In the genomic region with DNA sequence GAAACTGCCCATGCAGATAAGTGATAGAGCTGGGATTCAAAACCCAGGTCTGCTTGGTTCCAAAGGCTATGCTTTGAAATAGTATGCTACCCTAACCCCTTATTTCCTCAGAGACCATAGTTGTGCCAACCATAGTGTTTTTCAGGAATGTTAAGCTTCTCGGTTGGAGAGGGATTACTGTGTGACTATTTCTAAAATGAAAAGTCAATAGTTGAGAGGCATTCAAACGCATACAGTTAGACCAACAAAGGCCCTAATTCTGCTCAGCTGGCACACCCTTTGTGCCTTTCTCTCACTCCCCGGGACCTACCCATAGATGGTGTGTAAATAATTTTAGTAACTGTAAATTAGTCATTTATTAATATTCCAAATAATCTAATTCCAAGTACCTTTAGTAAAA, we compare ENCODE assay signal across 16 cellular contexts.
A peak's percentile ranks its signal among the peaks of the same experiment; 100 is the strongest.
DNase-seq lines count a peak whose midpoint lies in the region; ATAC-seq and TF ChIP-seq lines count a peak whose summit lies in the region.
"Had no signal": no experiment of that assay in that cellular context is flagged by ENCODE, and none has a peak within 500 bp of the region (broad histone marks: within the 10 kb centered on the region; RNA-seq: fewer than 3 reads in every experiment).

No MANE protein-coding gene starts in this region.

- H3K4me1 Mint-ChIP-seq in brain (peaks cover 62% of the 10 kb centered on the region), neural progenitor cell (peaks cover 50% of the 10 kb centered on the region)
- H3K4me1 Mint-ChIP-seq in stimulated activated effector memory CD8-positive, alpha-beta T cell treated with anti-CD3 and anti-CD28 coated beads, Interleukin-12 subunit alpha, Interleukin-12 subunit beta, amount 100 ng/mL, for 72 hours: no peaks in the 10 kb centered on the region
- H3K4me1 Mint-ChIP-seq: IgD-negative memory B cell had no signal

- no peak overlapping the region for H3K4me3 ChIP-seq in neural progenitor cell
- no peak overlapping the region for H3K4me3 ChIP-seq in brain microvascular endothelial cell (ENCODE audit: low read depth, low read length)
- H3K4me3 ChIP-seq: A549; BLaER1 treated with 17β-estradiol and CSF1 and Interleukin-3, amounts not matched to agents 10 nM and 100 nM; HAP-1 had no signal

- H3K9ac ChIP-seq in neural progenitor cell: no peak overlapping the region
- H3K9ac ChIP-seq: BLaER1 treated with 17β-estradiol and CSF1 and Interleukin-3, amounts not matched to agents 10 nM and 100 nM had no signal

- H2AFZ ChIP-seq in neural progenitor cell (replicated peaks): no peak overlapping the region

- DNase-seq in NCI-H146 (lab: John Stamatoyannopoulos, UW) (peak; percentile 8), NCI-H146 treated with DMSO at 0.1 percent for 48 hours (lab: John Stamatoyannopoulos, UW; ENCODE audit: unreplicated experiment) (no peak), neural progenitor cell (ENCODE audit: low spot score) (peak; percentile 74), NCI-H226 (no peak), brain microvascular endothelial cell (no peak)
- no peak for DNase-seq in stimulated activated effector memory CD8-positive, alpha-beta T cell treated with anti-CD3 and anti-CD28 coated beads, Interleukin-12 subunit alpha, Interleukin-12 subunit beta, amount 100 ng/mL, for 72 hours (ENCODE audit: low spot score in 2 of 2)
- DNase-seq: Calu3; CD8-positive, alpha-beta T cell; DMS79 treated with DMSO at 0.1 percent for 48 hours; GF-D8 had no signal

- in situ Hi-C loops in brain microvascular endothelial cell (cut with HindIII; ENCODE audit: low pct_ligation_motif_present, low sequenced_read_pairs): no loop called here

- no peaks in the 10 kb centered on the region for H3K79me2 ChIP-seq in neural progenitor cell (ENCODE audit: low read depth)

- no peaks in the 10 kb centered on the region for H4K20me1 ChIP-seq in neural progenitor cell (ENCODE audit: low read depth)
- H4K20me1 ChIP-seq: BLaER1 treated with 17β-estradiol and CSF1 and Interleukin-3, amounts not matched to agents 10 nM and 100 nM had no signal

- H3K27ac Mint-ChIP-seq in brain: peak overlapping the region in 3 of 5 experiments; percentile 59 to 64 (median 63)
- peak overlapping the region; percentile 80 for H3K27ac Mint-ChIP-seq in neural progenitor cell
- H3K27ac Mint-ChIP-seq in stimulated activated effector memory CD8-positive, alpha-beta T cell treated with anti-CD3 and anti-CD28 coated beads, Interleukin-12 subunit alpha, Interleukin-12 subunit beta, amount 100 ng/mL, for 72 hours: no peak overlapping the region
- H3K27ac Mint-ChIP-seq: CD8-positive, alpha-beta T cell; IgD-negative memory B cell had no signal

- H3K9me3 ChIP-seq in neural progenitor cell (ENCODE audit: low read depth): no peaks in the 10 kb centered on the region
- H3K9me3 ChIP-seq: A549; BLaER1 treated with 17β-estradiol and CSF1 and Interleukin-3, amounts not matched to agents 10 nM and 100 nM; HAP-1 had no signal

- H3K27me3 Mint-ChIP-seq in brain (no peaks in the 10 kb centered on the region), neural progenitor cell (ENCODE audit: insufficient read depth, low read depth) (no peaks in the 10 kb centered on the region)
- H3K27me3 Mint-ChIP-seq: IgD-negative memory B cell had no signal

- H3K4me1 ChIP-seq in neural progenitor cell: peaks cover 58% of the 10 kb centered on the region
- H3K4me1 ChIP-seq: A549; BLaER1 treated with 17β-estradiol and CSF1 and Interleukin-3, amounts not matched to agents 10 nM and 100 nM had no signal

- no peak for ATAC-seq in stimulated activated effector memory CD8-positive, alpha-beta T cell treated with anti-CD3 and anti-CD28 coated beads, Interleukin-12 subunit alpha, Interleukin-12 subunit beta, amount 100 ng/mL, for 72 hours
- ATAC-seq: A549; CD8-positive, alpha-beta T cell had no signal

- H3K4me3 Mint-ChIP-seq in brain: no peak overlapping the region
- H3K4me3 Mint-ChIP-seq in neural progenitor cell: no peak overlapping the region
- no peak overlapping the region for H3K4me3 Mint-ChIP-seq in stimulated activated effector memory CD8-positive, alpha-beta T cell treated with anti-CD3 and anti-CD28 coated beads, Interleukin-12 subunit alpha, Interleukin-12 subunit beta, amount 100 ng/mL, for 72 hours
- H3K4me3 Mint-ChIP-seq: CD8-positive, alpha-beta T cell; IgD-negative memory B cell had no signal

- no peaks in the 10 kb centered on the region for H3K36me3 Mint-ChIP-seq in brain
- H3K36me3 Mint-ChIP-seq in neural progenitor cell: no peaks in the 10 kb centered on the region
- no peaks in the 10 kb centered on the region for H3K36me3 Mint-ChIP-seq in stimulated activated effector memory CD8-positive, alpha-beta T cell treated with anti-CD3 and anti-CD28 coated beads, Interleukin-12 subunit alpha, Interleukin-12 subunit beta, amount 100 ng/mL, for 72 hours
- H3K36me3 Mint-ChIP-seq: CD8-positive, alpha-beta T cell; IgD-negative memory B cell had no signal

- peak overlapping the region; percentile 62 for H3K4me2 ChIP-seq in neural progenitor cell
- H3K4me2 ChIP-seq: A549; BLaER1 treated with 17β-estradiol and CSF1 and Interleukin-3, amounts not matched to agents 10 nM and 100 nM had no signal

- H3K36me3 ChIP-seq in neural progenitor cell: no peaks in the 10 kb centered on the region
- no peaks in the 10 kb centered on the region for H3K36me3 ChIP-seq in brain microvascular endothelial cell (replicated peaks)
- H3K36me3 ChIP-seq: BLaER1 treated with 17β-estradiol and CSF1 and Interleukin-3, amounts not matched to agents 10 nM and 100 nM; HAP-1 had no signal

- H3F3A ChIP-seq in neural progenitor cell (ENCODE audit: low read depth): peaks cover 30% of the 10 kb centered on the region

- H3K27me3 ChIP-seq in neural progenitor cell (no peaks in the 10 kb centered on the region), brain microvascular endothelial cell (replicated peaks) (no peaks in the 10 kb centered on the region)
- H3K27me3 ChIP-seq: BLaER1 treated with 17β-estradiol and CSF1 and Interleukin-3, amounts not matched to agents 10 nM and 100 nM had no signal

- TF ChIP-seq CTCF in brain (conservative IDR thresholded peaks at IDR 0.05): no peak
- no peak for TF ChIP-seq CTCF in neural progenitor cell (IDR thresholded peaks at IDR 0.05)
- no peak for TF ChIP-seq CTCF in brain microvascular endothelial cell (IDR thresholded peaks at IDR 0.05; ENCODE audit: low read depth, low read length, missing control alignments)

- H3K27ac ChIP-seq in neural progenitor cell: peak overlapping the region; percentile 93
- H3K27ac ChIP-seq in brain microvascular endothelial cell: no peak overlapping the region
- H3K27ac ChIP-seq: 22Rv1; A549; BLaER1 treated with 17β-estradiol and CSF1 and Interleukin-3, amounts not matched to agents 10 nM and 100 nM had no signal

- H3K9me3 Mint-ChIP-seq in brain (peaks cover 0 to 3% (median 0%) of the 10 kb centered on the region in 5 experiments), neural progenitor cell (no peaks in the 10 kb centered on the region)
- peaks cover 22% of the 10 kb centered on the region for H3K9me3 Mint-ChIP-seq in stimulated activated effector memory CD8-positive, alpha-beta T cell treated with anti-CD3 and anti-CD28 coated beads, Interleukin-12 subunit alpha, Interleukin-12 subunit beta, amount 100 ng/mL, for 72 hours

Comparison
In these comparisons a context has a peak if more than half of its experiments do, and no peak if none do; other contexts are left out.
1. DNase-seq: peak in NCI-H146 (single experiment) and neural progenitor cell (single experiment); none in NCI-H146 treated with DMSO at 0.1 percent for 48 hours (single experiment), NCI-H226 (single experiment), stimulated activated effector memory CD8-positive, alpha-beta T cell treated with anti-CD3 and anti-CD28 coated beads, Interleukin-12 subunit alpha, Interleukin-12 subunit beta, amount 100 ng/mL, for 72 hours (0 of 2) and brain microvascular endothelial cell (single experiment).